In genomic region chr3:12372762-12373280, GRCh38 we compare ENCODE assay signal across 17 cellular contexts.
DNase-seq lines count a peak whose midpoint lies in the region; ATAC-seq, FAIRE-seq and TF ChIP-seq lines count a peak whose summit lies in the region.
"Had no signal": no experiment of that assay in that cellular context is flagged by ENCODE, and none has a peak within 500 bp of the region (broad histone marks: within the 10 kb centered on the region; RNA-seq: fewer than 3 reads in every experiment).

No MANE protein-coding gene starts in this region.

- H3K36me3 Mint-ChIP-seq in MCF 10A (ENCODE audit: insufficient read depth, unreplicated experiment): no peaks in the 10 kb centered on the region
- H3K36me3 Mint-ChIP-seq in endodermal cell (ENCODE audit: low read depth): no peaks in the 10 kb centered on the region
- no peaks in the 10 kb centered on the region for H3K36me3 Mint-ChIP-seq in activated T-helper 17 cell treated with anti-CD3 and anti-CD28 coated beads, Interleukin-2, amount 50 U/mL, for 72 hours (ENCODE audit: low read depth)
- H3K36me3 Mint-ChIP-seq: CD4-positive, CD25-positive, alpha-beta regulatory T cell; IgD-negative memory B cell had no signal

- POLR2A ChIA-PET in MCF 10A (lab: Yijun Ruan, JAX): interaction anchor here (1.0 kb wide), 2 partner anchors 22 to 34 kb away, joined by 3 to 4 read pairs; no protein-coding TSS in a partner anchor

- no peaks in the 10 kb centered on the region for H3K27me3 Mint-ChIP-seq in MCF 10A (ENCODE audit: insufficient read depth, unreplicated experiment)
- H3K27me3 Mint-ChIP-seq in endodermal cell (ENCODE audit: insufficient read depth): peaks cover 7% of the 10 kb centered on the region
- H3K27me3 Mint-ChIP-seq in activated T-helper 17 cell treated with anti-CD3 and anti-CD28 coated beads, Interleukin-2, amount 50 U/mL, for 72 hours: peaks cover 6% of the 10 kb centered on the region

- ATAC-seq in activated T-helper 17 cell treated with anti-CD3 and anti-CD28 coated beads, Interleukin-2, amount 50 U/mL, for 72 hours (replicated peaks): no peak

- peak overlapping the region; percentile 21 for H3K9ac ChIP-seq in adipocyte (ENCODE audit: low read length)
- H3K9ac ChIP-seq in endodermal cell (ENCODE audit: extremely low read depth, low read length, poor library complexity, severe bottlenecking): no peak overlapping the region

- WGBS in endodermal cell (ENCODE audit: insufficient coverage in 1 of 2, insufficient read length in 1 of 2), 2 experiments: 92% methylated on average over 2 of the region's 2 CpGs

- H3K27ac ChIP-seq in breast epithelium (no peak overlapping the region), endodermal cell (ENCODE audit: low read depth, low read length) (no peak overlapping the region)
- H3K27ac ChIP-seq: Peyer's patch had no signal

- H3K9me3 ChIP-seq in breast epithelium (no peaks in the 10 kb centered on the region), adipocyte (ENCODE audit: control insufficient read depth, low read length) (no peaks in the 10 kb centered on the region), endodermal cell (ENCODE audit: control insufficient read depth, low read length) (no peaks in the 10 kb centered on the region)
- H3K9me3 ChIP-seq: Peyer's patch had no signal

- TF ChIP-seq CTCF in MCF 10A (IDR thresholded peaks at IDR 0.05; ENCODE audit: unreplicated experiment) (no peak), breast epithelium (IDR thresholded peaks at IDR 0.05) (no peak), endodermal cell (conservative IDR thresholded peaks at IDR 0.05) (no peak)

- no peak for TF ChIP-seq POLR2A in breast epithelium (IDR thresholded peaks at IDR 0.05)

- H3K9me3 Mint-ChIP-seq in MCF 10A (ENCODE audit: unreplicated experiment): no peaks in the 10 kb centered on the region
- no peaks in the 10 kb centered on the region for H3K9me3 Mint-ChIP-seq in endodermal cell
- no peaks in the 10 kb centered on the region for H3K9me3 Mint-ChIP-seq in activated T-helper 17 cell treated with anti-CD3 and anti-CD28 coated beads, Interleukin-2, amount 50 U/mL, for 72 hours

- intact Hi-C loops in MCF 10A (cut with micrococcal nuclease): no loop called here
- intact Hi-C loops in breast epithelium (cut with DNase I; ENCODE audit: low total_unique reads): no loop called here

- H3K27me3 ChIP-seq in breast epithelium (no peaks in the 10 kb centered on the region), adipocyte (replicated peaks; ENCODE audit: control insufficient read depth, insufficient read depth, low read length) (no peaks in the 10 kb centered on the region), endodermal cell (ENCODE audit: control insufficient read depth, insufficient read depth, low read length, poor library complexity, severe bottlenecking) (peaks cover 8% of the 10 kb centered on the region)
- H3K27me3 ChIP-seq: Peyer's patch had no signal

- DNase-seq in MCF 10A (ENCODE audit: unreplicated experiment) (peak; percentile 5), breast epithelium (ENCODE audit: low spot score in 2 of 2) (no peak), adipocyte (ENCODE audit: low read depth) (peak; percentile 52), fibroblast of the conjunctiva (ENCODE audit: low read depth) (peak; percentile 73), urothelium cell line (ENCODE audit: low spot score) (no peak), endodermal cell (no peak), anterior cingulate cortex (lab: John Stamatoyannopoulos, UW) (no peak)
- DNase-seq: CD4-positive, CD25-positive, alpha-beta regulatory T cell; EL; H7; NCI-H1436; NCI-H2029; NCI-H82; Peyer's patch; Right ventricle myocardium superior had no signal

- no TSS peak for BruUV-seq in MCF 10A (replicated peaks; lab: Mats Ljungman, UMichigan)

- no peak overlapping the region for H3K4me3 Mint-ChIP-seq in MCF 10A (ENCODE audit: unreplicated experiment)
- no peak overlapping the region for H3K4me3 Mint-ChIP-seq in endodermal cell
- H3K4me3 Mint-ChIP-seq in activated T-helper 17 cell treated with anti-CD3 and anti-CD28 coated beads, Interleukin-2, amount 50 U/mL, for 72 hours: no peak overlapping the region
- H3K4me3 Mint-ChIP-seq: CD4-positive, CD25-positive, alpha-beta regulatory T cell; IgD-negative memory B cell had no signal

- H3K4me1 Mint-ChIP-seq in MCF 10A (ENCODE audit: insufficient read depth, unreplicated experiment) (no peaks in the 10 kb centered on the region), endodermal cell (no peaks in the 10 kb centered on the region)
- H3K4me1 Mint-ChIP-seq in activated T-helper 17 cell treated with anti-CD3 and anti-CD28 coated beads, Interleukin-2, amount 50 U/mL, for 72 hours: peaks cover 5% of the 10 kb centered on the region
- H3K4me1 Mint-ChIP-seq: CD4-positive, CD25-positive, alpha-beta regulatory T cell had no signal

- no peak overlapping the region for H3K4me3 ChIP-seq in breast epithelium
- peak overlapping the region; percentile 10 for H3K4me3 ChIP-seq in adipocyte (ENCODE audit: low read length)
- no peak overlapping the region for H3K4me3 ChIP-seq in endodermal cell (ENCODE audit: low read length)
- H3K4me3 ChIP-seq: Peyer's patch had no signal

- H3K4me1 ChIP-seq in breast epithelium (peaks cover 0 to 3% of the 10 kb centered on the region in 2 donors), adipocyte (ENCODE audit: control insufficient read depth, insufficient read depth, low read length) (peaks cover 65% of the 10 kb centered on the region), endodermal cell (ENCODE audit: control insufficient read depth, insufficient read depth, low read length) (no peaks in the 10 kb centered on the region)

- H3K27ac Mint-ChIP-seq in MCF 10A (ENCODE audit: low read depth, unreplicated experiment): no peak overlapping the region
- no peak overlapping the region for H3K27ac Mint-ChIP-seq in endodermal cell
- no peak overlapping the region for H3K27ac Mint-ChIP-seq in activated T-helper 17 cell treated with anti-CD3 and anti-CD28 coated beads, Interleukin-2, amount 50 U/mL, for 72 hours
- H3K27ac Mint-ChIP-seq: CD4-positive, CD25-positive, alpha-beta regulatory T cell; IgD-negative memory B cell had no signal

- H3K36me3 ChIP-seq in breast epithelium (no peaks in the 10 kb centered on the region), adipocyte (ENCODE audit: control insufficient read depth, insufficient read depth, low read length, severe bottlenecking) (peaks cover 31% of the 10 kb centered on the region), endodermal cell (ENCODE audit: control insufficient read depth, insufficient read depth, low read length) (no peaks in the 10 kb centered on the region)
- H3K36me3 ChIP-seq: Peyer's patch had no signal

- FAIRE-seq in urothelium cell line (lab: Jason Lieb, UNC): peak; percentile 77

- CTCF ChIA-PET in MCF 10A (lab: Yijun Ruan, JAX): interaction anchor here (1.4 kb wide), 1 partner anchor 238 kb away, joined by 5 read pairs; no protein-coding TSS in a partner anchor

Comparison
In these comparisons a context has a peak if more than half of its experiments do, and no peak if none do; other contexts are left out.
1. DNase-seq: peak in MCF 10A (single experiment), adipocyte (single experiment) and fibroblast of the conjunctiva (single experiment); none in breast epithelium (0 of 2), urothelium cell line (single experiment), endodermal cell (single experiment) and anterior cingulate cortex (0 of 58).